Comparison of ENCODE assay signal across 8 cellular contexts in the genomic region with DNA sequence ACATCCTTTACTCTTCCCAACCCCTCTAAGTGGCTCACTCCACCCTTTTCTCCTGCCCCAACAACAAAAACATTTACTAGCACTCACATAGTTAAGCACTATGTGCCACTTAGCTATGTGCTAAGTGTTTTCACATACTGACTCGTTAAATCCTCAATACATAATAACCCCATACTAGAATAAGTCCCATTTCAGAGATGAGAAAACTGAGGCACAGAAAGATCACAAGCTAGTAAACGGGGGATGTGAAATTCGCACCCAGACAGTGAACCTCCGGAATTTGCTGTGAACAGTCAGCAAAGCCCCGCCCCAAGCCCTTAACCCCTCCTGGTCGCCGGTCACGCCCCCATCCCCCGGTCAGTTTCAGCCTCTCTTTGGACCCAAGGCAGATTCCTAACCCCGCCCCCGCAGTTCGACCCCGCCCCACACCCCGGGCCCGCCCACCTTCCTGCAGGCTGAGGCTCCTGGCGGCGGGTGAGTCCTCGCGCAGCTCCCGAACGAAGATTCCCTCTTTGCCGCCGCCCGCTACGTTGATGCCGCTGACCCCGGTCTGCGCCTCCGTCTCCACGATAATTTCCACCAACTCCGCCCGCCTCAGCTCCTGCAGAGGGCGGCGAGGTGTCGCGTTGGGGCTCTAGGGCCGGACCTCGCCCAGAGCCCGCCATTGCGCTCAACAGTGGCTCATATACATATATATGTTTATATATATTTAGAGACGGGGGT. TPM values are rescaled to one million over a fixed set of nuclear protein-coding genes. Genes with fewer than 3 reads are reported as not detected.
DNase-seq lines count a peak whose midpoint lies in the region; ATAC-seq lines count a peak whose summit lies in the region.

No MANE protein-coding gene starts in this region.

- peak; percentile 13 for DNase-seq in NCI-H2107 treated with DMSO at 0.1 percent for 48 hours (lab: John Stamatoyannopoulos, UW; ENCODE audit: unreplicated experiment)
- DNase-seq in NCI-H2107 (lab: John Stamatoyannopoulos, UW), result no peak
- DNase-seq in NCI-H2227 (lab: John Stamatoyannopoulos, UW; ENCODE audit: unreplicated experiment), result peak; percentile 93
- DNase-seq in activated CD4-positive, alpha-beta T cell treated with anti-CD3 and anti-CD28 coated beads for 1 hour, result peak; percentile 51
- peak; percentile 52 for DNase-seq in cerebellum (ENCODE audit: low spot score)
- DNase-seq in left lobe of liver (ENCODE audit: low spot score), result peak; percentile 89
- peak; percentile 74 to 79 for DNase-seq in stimulated activated CD4-positive, alpha-beta T cell treated with anti-CD3 and anti-CD28 coated beads, Interleukin-2, amount 100 ng/mL, for 48 hours

- ATAC-seq in HG02970 (IDR thresholded peaks at IDR 0.05; ENCODE audit: low FRiP score, unreplicated experiment) (peak; percentile 52), left lobe of liver (peak; percentile 91)

RNA-seq across cellular contexts. Expression of a gene that starts 9.8 kb away (rescaled TPM):
- 1.8 TPM for total RNA-seq in cerebellum
- 0.70 TPM for total RNA-seq in left lobe of liver

RNA-seq across cellular contexts. Expression of a gene that starts 13.4 kb away (rescaled TPM):
- total RNA-seq in cerebellum (0.18 TPM), left lobe of liver (not detected)

RNA-seq across cellular contexts. Expression of a gene that starts 22.4 kb away (rescaled TPM):
- total RNA-seq in cerebellum, result 2.1 TPM
- 4.7 TPM for total RNA-seq in left lobe of liver

RNA-seq across cellular contexts. Expression of a gene that starts 40.7 kb away (rescaled TPM):
- total RNA-seq in cerebellum (6.5 TPM), left lobe of liver (11.9 TPM)

RNA-seq across cellular contexts. Expression of a gene that starts 54.9 kb away (rescaled TPM):
- total RNA-seq in cerebellum (106 TPM), left lobe of liver (104 TPM)
